In genomic region chr17:66365204-66365524, GRCh38 we compare ENCODE assay signal across 12 cellular contexts.
DNase-seq lines count a peak whose midpoint lies in the region; ATAC-seq lines count a peak whose summit lies in the region.
"Had no signal": no experiment of that assay in that cellular context is flagged by ENCODE, and none has a peak within 500 bp of the region (broad histone marks: within the 10 kb centered on the region; RNA-seq: fewer than 3 reads in every experiment).

No MANE protein-coding gene starts in this region.

- H3K9me3 ChIP-seq in CD4-positive, alpha-beta memory T cell (ENCODE audit: control insufficient read depth in 1 of 2, low read length in 2 of 2): no peaks in the 10 kb centered on the region
- H3K9me3 ChIP-seq: colonic mucosa, SJSA1 had no signal

- POLR2A ChIA-PET in CD4-positive, alpha-beta memory T cell (lab: Charles Lee; ENCODE audit: partially characterized antibody): no interaction called here

- peak overlapping the region in 3 of 7 donors; percentile 15 to 70 (median 57) for H3K27ac Mint-ChIP-seq in CD4-positive, alpha-beta memory T cell
- peak overlapping the region; percentile 91 for H3K27ac Mint-ChIP-seq in activated T-helper 1 cell treated with anti-CD3 and anti-CD28 coated beads, Interleukin-12 subunit alpha, Interleukin-12 subunit beta, Interleukin-2, Interleukin-4 antibody, amounts not matched to agents 30 ng/mL and 10 ng/mL and 1 ng/mL, durations not matched to agents 14 hours and 24 hours and 36 hours

- no peak overlapping the region for H3K27ac ChIP-seq in CD4-positive, alpha-beta memory T cell (ENCODE audit: low read depth, low read length)
- H3K27ac ChIP-seq: colonic mucosa, SJSA1 had no signal

- peaks cover 50% of the 10 kb centered on the region for H3K4me1 ChIP-seq in CD4-positive, alpha-beta memory T cell (ENCODE audit: insufficient read depth, low read length)
- H3K4me1 ChIP-seq: colonic mucosa, SJSA1 had no signal

- no peak for DNase-seq in CD4-positive, alpha-beta memory T cell
- DNase-seq in KBM-7 (peak; percentile 41), iris pigment epithelial cell (ENCODE audit: low read depth) (peak; percentile 21), NCI-H1048 (lab: John Stamatoyannopoulos, UW) (no peak)
- no peak for DNase-seq in activated T-helper 1 cell treated with anti-CD3 and anti-CD28 coated beads, Interleukin-12 subunit alpha, Interleukin-12 subunit beta, Interleukin-2, Interleukin-4 antibody, amounts not matched to agents 30 ng/mL and 10 ng/mL and 1 ng/mL, durations not matched to agents 14 hours and 24 hours and 36 hours (ENCODE audit: low spot score)
- DNase-seq: C1 segment of cervical spinal cord, colonic mucosa had no signal

- intact Hi-C loops in CD4-positive, alpha-beta memory T cell (cut with micrococcal nuclease): loop anchor here (5.0 kb wide), 1 partner anchor 33 kb away; no protein-coding TSS in a partner anchor
- intact Hi-C loops in activated T-helper 1 cell treated with anti-CD3 and anti-CD28 coated beads, Interleukin-12 subunit alpha, Interleukin-12 subunit beta, Interleukin-2, Interleukin-4 antibody, amounts not matched to agents 30 ng/mL and 10 ng/mL and 1 ng/mL, durations not matched to agents 14 hours and 24 hours and 36 hours (cut with micrococcal nuclease): loop anchor here (1.0 to 2.0 kb wide), 5 partner anchors 16 to 60 kb away; no protein-coding TSS in a partner anchor

- peaks cover 8% of the 10 kb centered on the region in 2 donors for H3K36me3 Mint-ChIP-seq in CD4-positive, alpha-beta memory T cell
- H3K36me3 Mint-ChIP-seq in activated T-helper 1 cell treated with anti-CD3 and anti-CD28 coated beads, Interleukin-12 subunit alpha, Interleukin-12 subunit beta, Interleukin-2, Interleukin-4 antibody, amounts not matched to agents 30 ng/mL and 10 ng/mL and 1 ng/mL, durations not matched to agents 14 hours and 24 hours and 36 hours (ENCODE audit: low read depth): peaks cover 24% of the 10 kb centered on the region
- H3K36me3 Mint-ChIP-seq: IgD-negative memory B cell had no signal

- H3K27me3 ChIP-seq in CD4-positive, alpha-beta memory T cell (ENCODE audit: insufficient read depth, low read length): no peaks in the 10 kb centered on the region
- H3K27me3 ChIP-seq: colonic mucosa, SJSA1 had no signal

- H3K9me3 Mint-ChIP-seq in CD4-positive, alpha-beta memory T cell: no peaks in the 10 kb centered on the region
- no peaks in the 10 kb centered on the region for H3K9me3 Mint-ChIP-seq in activated T-helper 1 cell treated with anti-CD3 and anti-CD28 coated beads, Interleukin-12 subunit alpha, Interleukin-12 subunit beta, Interleukin-2, Interleukin-4 antibody, amounts not matched to agents 30 ng/mL and 10 ng/mL and 1 ng/mL, durations not matched to agents 14 hours and 24 hours and 36 hours

- in situ Hi-C loops in KBM-7 (cut with MboI; ENCODE audit: low pct_unique_long_range_greater_than_20kb, low sequenced_read_pairs): no loop called here

- no peaks in the 10 kb centered on the region for H3K36me3 ChIP-seq in CD4-positive, alpha-beta memory T cell (ENCODE audit: insufficient read depth, low read length)
- H3K36me3 ChIP-seq: colonic mucosa, SJSA1 had no signal

- peak overlapping the region in 7 of 8 donors; percentile 5 to 77 (median 54) for H3K4me3 Mint-ChIP-seq in CD4-positive, alpha-beta memory T cell
- H3K4me3 Mint-ChIP-seq in activated T-helper 1 cell treated with anti-CD3 and anti-CD28 coated beads, Interleukin-12 subunit alpha, Interleukin-12 subunit beta, Interleukin-2, Interleukin-4 antibody, amounts not matched to agents 30 ng/mL and 10 ng/mL and 1 ng/mL, durations not matched to agents 14 hours and 24 hours and 36 hours: peak overlapping the region; percentile 53

- H3K27me3 Mint-ChIP-seq in CD4-positive, alpha-beta memory T cell: no peaks in the 10 kb centered on the region
- no peaks in the 10 kb centered on the region for H3K27me3 Mint-ChIP-seq in activated T-helper 1 cell treated with anti-CD3 and anti-CD28 coated beads, Interleukin-12 subunit alpha, Interleukin-12 subunit beta, Interleukin-2, Interleukin-4 antibody, amounts not matched to agents 30 ng/mL and 10 ng/mL and 1 ng/mL, durations not matched to agents 14 hours and 24 hours and 36 hours (ENCODE audit: insufficient read depth)

- no peak overlapping the region for H3K4me3 ChIP-seq in CD4-positive, alpha-beta memory T cell (ENCODE audit: low read length in 2 of 2)
- H3K4me3 ChIP-seq: colonic mucosa, SJSA1 had no signal

- CTCF ChIA-PET in CD4-positive, alpha-beta memory T cell (lab: Charles Lee; ENCODE audit: partially characterized antibody): no interaction called here

- ATAC-seq in GM19455 (IDR thresholded peaks at IDR 0.05; ENCODE audit: unreplicated experiment) (no peak), HG02763 (IDR thresholded peaks at IDR 0.05; ENCODE audit: unreplicated experiment) (no peak)
- no peak for ATAC-seq in activated CD4-positive, CD25-positive, alpha-beta regulatory T cell treated with anti-CD3 and anti-CD28 coated beads, Interleukin-2, amount 50 U/mL, for 24 hours

- peaks cover 54 to 89% (median 71%) of the 10 kb centered on the region in 4 donors for H3K4me1 Mint-ChIP-seq in CD4-positive, alpha-beta memory T cell
- peaks cover 82% of the 10 kb centered on the region for H3K4me1 Mint-ChIP-seq in activated T-helper 1 cell treated with anti-CD3 and anti-CD28 coated beads, Interleukin-12 subunit alpha, Interleukin-12 subunit beta, Interleukin-2, Interleukin-4 antibody, amounts not matched to agents 30 ng/mL and 10 ng/mL and 1 ng/mL, durations not matched to agents 14 hours and 24 hours and 36 hours (ENCODE audit: low read depth)

Comparison
In these comparisons a context has a peak if more than half of its experiments do, and no peak if none do; other contexts are left out.
1. DNase-seq: peak in KBM-7 (single experiment) and iris pigment epithelial cell (single experiment); none in CD4-positive, alpha-beta memory T cell (0 of 5), activated T-helper 1 cell treated with anti-CD3 and anti-CD28 coated beads, Interleukin-12 subunit alpha, Interleukin-12 subunit beta, Interleukin-2, Interleukin-4 antibody, amounts not matched to agents 30 ng/mL and 10 ng/mL and 1 ng/mL, durations not matched to agents 14 hours and 24 hours and 36 hours (single experiment) and NCI-H1048 (single experiment).